Comparison of ENCODE assay signal across 1 cellular context in the genomic region with DNA sequence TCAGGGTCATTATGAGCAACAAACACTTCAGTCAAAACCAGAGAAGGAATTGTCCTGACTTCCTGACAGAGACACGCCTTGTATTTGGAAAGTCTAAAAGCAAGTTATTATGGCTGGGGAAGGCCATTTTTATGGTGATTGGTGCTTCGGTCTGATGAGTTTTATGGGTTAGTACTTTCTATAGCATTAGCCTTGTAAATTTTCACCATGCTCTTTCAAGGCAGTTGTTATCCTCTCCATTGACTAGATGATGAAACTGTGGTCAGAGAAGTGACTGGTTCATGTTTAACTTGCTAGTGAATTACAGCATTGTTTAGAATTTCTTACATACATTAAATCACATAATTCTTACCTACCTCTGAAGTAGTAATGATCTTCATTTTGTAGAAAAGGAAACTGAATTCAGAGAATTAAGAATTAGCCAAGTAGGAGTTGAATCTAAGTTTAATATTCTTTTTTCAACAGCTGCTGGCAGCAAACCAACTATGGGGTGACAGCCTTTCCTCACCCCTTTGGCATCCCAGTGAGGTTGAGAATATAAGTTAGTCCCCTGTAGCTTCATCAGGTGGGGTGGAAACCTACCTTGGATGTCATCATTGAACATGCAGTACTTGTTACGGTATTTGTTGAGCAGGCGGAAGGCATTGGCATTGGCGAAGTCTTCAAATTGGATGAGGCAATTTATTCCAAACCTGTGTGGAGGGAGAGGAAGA.
TF ChIP-seq lines count a peak whose summit lies in the region.

No MANE protein-coding gene starts in this region.

TF ChIP-seq in IMR-90, 13 proteins besides CTCF, POLR2A, EP300 and RAD21:
- TF ChIP-seq CEBPB (IDR thresholded peaks at IDR 0.05; ENCODE audit: low read depth, low read length) (no peak), BHLHE40 (IDR thresholded peaks at IDR 0.05; ENCODE audit: low read depth, low read length) (no peak), CHD1 (IDR thresholded peaks at IDR 0.05; ENCODE audit: low read depth, low read length) (no peak), SMC3 (IDR thresholded peaks at IDR 0.05; ENCODE audit: low read depth, low read length) (no peak), RFX5 (IDR thresholded peaks at IDR 0.05; ENCODE audit: low read depth, low read length) (no peak)
- TF ChIP-seq, protein P1, sequence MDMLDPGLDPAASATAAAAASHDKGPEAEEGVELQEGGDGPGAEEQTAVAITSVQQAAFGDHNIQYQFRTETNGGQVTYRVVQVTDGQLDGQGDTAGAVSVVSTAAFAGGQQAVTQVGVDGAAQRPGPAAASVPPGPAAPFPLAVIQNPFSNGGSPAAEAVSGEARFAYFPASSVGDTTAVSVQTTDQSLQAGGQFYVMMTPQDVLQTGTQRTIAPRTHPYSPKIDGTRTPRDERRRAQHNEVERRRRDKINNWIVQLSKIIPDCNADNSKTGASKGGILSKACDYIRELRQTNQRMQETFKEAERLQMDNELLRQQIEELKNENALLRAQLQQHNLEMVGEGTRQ (IDR thresholded peaks at IDR 0.05; ENCODE audit: low read depth, low read length), result no peak
